ENCODE assay signal across 7 cellular contexts in genomic region chr16:54957403-54957802, GRCh38. TPM values are rescaled to one million over a fixed set of nuclear protein-coding genes. Genes with fewer than 3 reads are reported as not detected.
DNase-seq lines count a peak whose midpoint lies in the region; ATAC-seq and TF ChIP-seq lines count a peak whose summit lies in the region.

No MANE protein-coding gene starts in this region.

- ATAC-seq in left lung (peak; percentile 73), HG03378 (IDR thresholded peaks at IDR 0.05; ENCODE audit: unreplicated experiment) (no peak), HG02588 (IDR thresholded peaks at IDR 0.05; ENCODE audit: unreplicated experiment) (no peak)

- H3K27ac ChIP-seq in HL-60 (replicated peaks), result no peak overlapping the region
- H3K27ac ChIP-seq in SU-DHL-6 (ENCODE audit: low read depth, low read length), result no peak overlapping the region
- H3K27ac ChIP-seq in left lung, result no peak overlapping the region

- no peaks in the 10 kb centered on the region for H3K9me2 ChIP-seq in SU-DHL-6 (replicated peaks; ENCODE audit: insufficient read depth, low read length)

- no peaks in the 10 kb centered on the region for H3K4me1 ChIP-seq in left lung

- TF ChIP-seq CTCF in HL-60 (IDR thresholded peaks at IDR 0.05; ENCODE audit: insufficient read depth, low read length), result peak; percentile 65
- peak; percentile 9 for TF ChIP-seq CTCF in SU-DHL-6 (IDR thresholded peaks at IDR 0.05; ENCODE audit: insufficient read depth, low read length, poor library complexity, severe bottlenecking)
- TF ChIP-seq CTCF in left lung (IDR thresholded peaks at IDR 0.05), result peak in 1 of 2 donors; percentile 37

- intact Hi-C loops in left lung (cut with DNase I), result no loop called here

- H3F3A ChIP-seq in SU-DHL-6 (ENCODE audit: insufficient read depth), result no peaks in the 10 kb centered on the region

- H3K27me3 ChIP-seq in HL-60 (ENCODE audit: insufficient read depth, poor library complexity, severe bottlenecking) (no peaks in the 10 kb centered on the region), SU-DHL-6 (ENCODE audit: low read length) (no peaks in the 10 kb centered on the region), left lung (peaks cover 1 to 7% of the 10 kb centered on the region in 2 donors)

- H3K9me3 ChIP-seq in SU-DHL-6 (ENCODE audit: insufficient read depth, low read length) (no peaks in the 10 kb centered on the region), left lung (no peaks in the 10 kb centered on the region)

- no peak overlapping the region for H3K9ac ChIP-seq in SU-DHL-6 (ENCODE audit: low read length)

- H2AFZ ChIP-seq in SU-DHL-6 (ENCODE audit: low read depth, low read length, severe bottlenecking), result no peak overlapping the region

- DNase-seq in Daoy (ENCODE audit: low read depth) (peak; percentile 40), HL-60 (ENCODE audit: low read depth in 1 of 2, low spot score in 1 of 2) (peak; percentile 21 to 49), left lung (no peak), GM19240 (ENCODE audit: insufficient read length, low spot score) (no peak)

- H3K4me3 ChIP-seq in HL-60 (replicated peaks; ENCODE audit: insufficient read depth, low read length) (no peak overlapping the region), SU-DHL-6 (ENCODE audit: insufficient read depth, low read length, poor library complexity, severe bottlenecking) (no peak overlapping the region), left lung (no peak overlapping the region)

- no peaks in the 10 kb centered on the region for H3K79me2 ChIP-seq in SU-DHL-6 (ENCODE audit: insufficient read depth, low read length)

- no peak overlapping the region for H3K4me2 ChIP-seq in SU-DHL-6 (ENCODE audit: low read depth, low read length, poor library complexity, severe bottlenecking)

- H4K20me1 ChIP-seq in SU-DHL-6 (ENCODE audit: low read depth, low read length), result no peaks in the 10 kb centered on the region

- no peaks in the 10 kb centered on the region for H3K36me3 ChIP-seq in SU-DHL-6 (ENCODE audit: low read length)
- no peaks in the 10 kb centered on the region for H3K36me3 ChIP-seq in left lung

RNA-seq across cellular contexts. Expression of gene IRX5, which starts 26.7 kb away (rescaled TPM):
- total RNA-seq in Daoy (2014; rRNA removed; shearing (Covaris generic)), result 3.6 and 7.6 TPM in 2 replicates
- 10 to 100 TPM; 12.8 to 19.0 TPM for total RNA-seq in left lung

Comparison
In these comparisons a context has a peak if more than half of its experiments do, and no peak if none do; other contexts are left out.
1. DNase-seq: peak in Daoy (single experiment) and HL-60 (2 of 2); none in left lung (0 of 2) and GM19240 (single experiment).